ENCODE assay signal across 1 cellular context in the genomic region with DNA sequence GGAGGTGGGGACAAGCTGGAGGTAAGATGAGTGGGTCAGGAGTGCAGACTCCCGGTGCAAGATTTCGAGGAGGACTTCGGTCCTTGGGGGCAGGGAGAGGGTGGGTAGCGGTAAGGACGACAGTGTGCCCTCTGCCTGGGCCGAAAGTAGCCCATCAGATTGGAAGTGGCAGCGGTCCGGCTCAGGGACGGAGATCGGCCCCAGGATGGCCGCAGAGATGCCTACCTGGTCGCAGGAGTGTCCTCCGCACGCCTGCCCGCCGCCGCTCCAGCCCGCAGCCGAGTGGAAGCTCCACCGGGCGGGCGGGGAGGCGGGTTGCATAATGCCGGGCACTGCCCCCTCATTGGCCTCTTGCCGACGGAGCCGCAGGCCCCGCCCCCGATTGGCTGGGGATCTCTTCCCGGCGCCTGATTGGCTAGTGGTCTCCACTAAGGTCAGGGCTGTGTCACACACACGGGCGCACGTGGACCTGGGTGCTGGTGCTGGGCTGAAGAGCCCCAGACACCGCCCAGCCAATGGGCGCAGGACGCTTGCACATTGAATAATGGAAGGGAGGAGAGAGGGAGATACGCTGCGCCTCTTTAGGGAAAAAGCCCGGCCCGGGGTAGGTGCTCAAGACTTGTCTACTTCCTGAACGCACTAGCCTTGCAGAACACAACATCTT.
TF ChIP-seq lines count a peak whose summit lies in the region.

A gene with protein sequence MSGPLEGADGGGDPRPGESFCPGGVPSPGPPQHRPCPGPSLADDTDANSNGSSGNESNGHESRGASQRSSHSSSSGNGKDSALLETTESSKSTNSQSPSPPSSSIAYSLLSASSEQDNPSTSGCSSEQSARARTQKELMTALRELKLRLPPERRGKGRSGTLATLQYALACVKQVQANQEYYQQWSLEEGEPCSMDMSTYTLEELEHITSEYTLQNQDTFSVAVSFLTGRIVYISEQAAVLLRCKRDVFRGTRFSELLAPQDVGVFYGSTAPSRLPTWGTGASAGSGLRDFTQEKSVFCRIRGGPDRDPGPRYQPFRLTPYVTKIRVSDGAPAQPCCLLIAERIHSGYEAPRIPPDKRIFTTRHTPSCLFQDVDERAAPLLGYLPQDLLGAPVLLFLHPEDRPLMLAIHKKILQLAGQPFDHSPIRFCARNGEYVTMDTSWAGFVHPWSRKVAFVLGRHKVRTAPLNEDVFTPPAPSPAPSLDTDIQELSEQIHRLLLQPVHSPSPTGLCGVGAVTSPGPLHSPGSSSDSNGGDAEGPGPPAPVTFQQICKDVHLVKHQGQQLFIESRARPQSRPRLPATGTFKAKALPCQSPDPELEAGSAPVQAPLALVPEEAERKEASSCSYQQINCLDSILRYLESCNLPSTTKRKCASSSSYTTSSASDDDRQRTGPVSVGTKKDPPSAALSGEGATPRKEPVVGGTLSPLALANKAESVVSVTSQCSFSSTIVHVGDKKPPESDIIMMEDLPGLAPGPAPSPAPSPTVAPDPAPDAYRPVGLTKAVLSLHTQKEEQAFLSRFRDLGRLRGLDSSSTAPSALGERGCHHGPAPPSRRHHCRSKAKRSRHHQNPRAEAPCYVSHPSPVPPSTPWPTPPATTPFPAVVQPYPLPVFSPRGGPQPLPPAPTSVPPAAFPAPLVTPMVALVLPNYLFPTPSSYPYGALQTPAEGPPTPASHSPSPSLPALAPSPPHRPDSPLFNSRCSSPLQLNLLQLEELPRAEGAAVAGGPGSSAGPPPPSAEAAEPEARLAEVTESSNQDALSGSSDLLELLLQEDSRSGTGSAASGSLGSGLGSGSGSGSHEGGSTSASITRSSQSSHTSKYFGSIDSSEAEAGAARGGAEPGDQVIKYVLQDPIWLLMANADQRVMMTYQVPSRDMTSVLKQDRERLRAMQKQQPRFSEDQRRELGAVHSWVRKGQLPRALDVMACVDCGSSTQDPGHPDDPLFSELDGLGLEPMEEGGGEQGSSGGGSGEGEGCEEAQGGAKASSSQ (N-terminal part only) (minus strand): TSS at position 293 of the 664 bp plus-strand sequence. CDS start 1,698 bp downstream, outside the sequence.

TF ChIP-seq in HEK293, 187 proteins besides CTCF, POLR2A, EP300 and RAD21 (continued from another document and continues in another):
- TF ChIP-seq, protein P1, sequence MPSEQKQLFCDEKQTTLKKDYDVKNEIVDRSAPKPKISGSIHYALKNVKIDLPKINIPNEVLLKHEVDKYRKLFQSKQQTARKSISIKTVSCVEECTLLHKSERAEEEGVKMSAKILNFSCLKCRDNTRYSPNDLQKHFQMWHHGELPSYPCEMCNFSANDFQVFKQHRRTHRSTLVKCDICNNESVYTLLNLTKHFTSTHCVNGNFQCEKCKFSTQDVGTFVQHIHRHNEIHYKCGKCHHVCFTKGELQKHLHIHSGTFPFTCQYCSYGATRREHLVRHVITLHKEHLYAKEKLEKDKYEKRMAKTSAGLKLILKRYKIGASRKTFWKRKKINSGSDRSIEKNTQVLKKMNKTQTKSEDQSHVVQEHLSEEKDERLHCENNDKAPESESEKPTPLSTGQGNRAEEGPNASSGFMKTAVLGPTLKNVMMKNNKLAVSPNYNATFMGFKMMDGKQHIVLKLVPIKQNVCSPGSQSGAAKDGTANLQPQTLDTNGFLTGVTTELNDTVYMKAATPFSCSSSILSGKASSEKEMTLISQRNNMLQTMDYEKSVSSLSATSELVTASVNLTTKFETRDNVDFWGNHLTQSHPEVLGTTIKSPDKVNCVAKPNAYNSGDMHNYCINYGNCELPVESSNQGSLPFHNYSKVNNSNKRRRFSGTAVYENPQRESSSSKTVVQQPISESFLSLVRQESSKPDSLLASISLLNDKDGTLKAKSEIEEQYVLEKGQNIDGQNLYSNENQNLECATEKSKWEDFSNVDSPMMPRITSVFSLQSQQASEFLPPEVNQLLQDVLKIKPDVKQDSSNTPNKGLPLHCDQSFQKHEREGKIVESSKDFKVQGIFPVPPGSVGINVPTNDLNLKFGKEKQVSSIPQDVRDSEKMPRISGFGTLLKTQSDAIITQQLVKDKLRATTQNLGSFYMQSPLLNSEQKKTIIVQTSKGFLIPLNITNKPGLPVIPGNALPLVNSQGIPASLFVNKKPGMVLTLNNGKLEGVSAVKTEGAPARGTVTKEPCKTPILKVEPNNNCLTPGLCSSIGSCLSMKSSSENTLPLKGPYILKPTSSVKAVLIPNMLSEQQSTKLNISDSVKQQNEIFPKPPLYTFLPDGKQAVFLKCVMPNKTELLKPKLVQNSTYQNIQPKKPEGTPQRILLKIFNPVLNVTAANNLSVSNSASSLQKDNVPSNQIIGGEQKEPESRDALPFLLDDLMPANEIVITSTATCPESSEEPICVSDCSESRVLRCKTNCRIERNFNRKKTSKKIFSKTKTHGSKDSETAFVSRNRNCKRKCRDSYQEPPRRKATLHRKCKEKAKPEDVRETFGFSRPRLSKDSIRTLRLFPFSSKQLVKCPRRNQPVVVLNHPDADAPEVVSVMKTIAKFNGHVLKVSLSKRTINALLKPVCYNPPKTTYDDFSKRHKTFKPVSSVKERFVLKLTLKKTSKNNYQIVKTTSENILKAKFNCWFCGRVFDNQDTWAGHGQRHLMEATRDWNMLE (tag by site-specific recombination; conservative IDR thresholded peaks at IDR 0.05; ENCODE audit: low read depth) = no peak
- TF ChIP-seq ZNF558 (tag by site-specific recombination; IDR thresholded peaks at IDR 0.05) (no peak), ZXDB (tag by site-specific recombination; IDR thresholded peaks at IDR 0.05) (no peak), GLI2 (tag by site-specific recombination; IDR thresholded peaks at IDR 0.05; ENCODE audit: borderline replicate concordance, low read depth) (no peak), RBAK (tag by site-specific recombination; IDR thresholded peaks at IDR 0.05) (no peak), ZNF202 (tag by site-specific recombination; IDR thresholded peaks at IDR 0.05; ENCODE audit: borderline replicate concordance) (no peak), ZNF423 (tag by site-specific recombination; IDR thresholded peaks at IDR 0.05) (no peak), ZNF747 (tag by site-specific recombination; IDR thresholded peaks at IDR 0.05) (no peak), ZNF133 (tag by site-specific recombination; IDR thresholded peaks at IDR 0.05) (no peak), ZBTB1 (tag by site-specific recombination; IDR thresholded peaks at IDR 0.05) (peak; percentile 97), ZNF670 (tag by site-specific recombination; IDR thresholded peaks at IDR 0.05; ENCODE audit: low read depth) (no peak), ZNF248 (tag by site-specific recombination; IDR thresholded peaks at IDR 0.05) (no peak), ZNF114 (tag by site-specific recombination; IDR thresholded peaks at IDR 0.05) (no peak), ZNF292 (tag by site-specific recombination; IDR thresholded peaks at IDR 0.05; ENCODE audit: borderline replicate concordance, low read depth) (no peak), ZFP69B (tag by site-specific recombination; IDR thresholded peaks at IDR 0.05) (0 out of 2 replicates have a peak, but pooled peaks have one; percentile 65), ZNF776 (tag by site-specific recombination; IDR thresholded peaks at IDR 0.05; ENCODE audit: borderline replicate concordance) (no peak), ZNF660 (tag by site-specific recombination; IDR thresholded peaks at IDR 0.05) (no peak), KLF8 (tag by site-specific recombination; IDR thresholded peaks at IDR 0.05) (peak; percentile 46; the same call in 1 of the 2 replicates), ZNF266 (tag by site-specific recombination; IDR thresholded peaks at IDR 0.05; ENCODE audit: low read depth) (no peak), ZNF596 (tag by site-specific recombination; IDR thresholded peaks at IDR 0.05) (no peak)
- TF ChIP-seq, protein P2, sequence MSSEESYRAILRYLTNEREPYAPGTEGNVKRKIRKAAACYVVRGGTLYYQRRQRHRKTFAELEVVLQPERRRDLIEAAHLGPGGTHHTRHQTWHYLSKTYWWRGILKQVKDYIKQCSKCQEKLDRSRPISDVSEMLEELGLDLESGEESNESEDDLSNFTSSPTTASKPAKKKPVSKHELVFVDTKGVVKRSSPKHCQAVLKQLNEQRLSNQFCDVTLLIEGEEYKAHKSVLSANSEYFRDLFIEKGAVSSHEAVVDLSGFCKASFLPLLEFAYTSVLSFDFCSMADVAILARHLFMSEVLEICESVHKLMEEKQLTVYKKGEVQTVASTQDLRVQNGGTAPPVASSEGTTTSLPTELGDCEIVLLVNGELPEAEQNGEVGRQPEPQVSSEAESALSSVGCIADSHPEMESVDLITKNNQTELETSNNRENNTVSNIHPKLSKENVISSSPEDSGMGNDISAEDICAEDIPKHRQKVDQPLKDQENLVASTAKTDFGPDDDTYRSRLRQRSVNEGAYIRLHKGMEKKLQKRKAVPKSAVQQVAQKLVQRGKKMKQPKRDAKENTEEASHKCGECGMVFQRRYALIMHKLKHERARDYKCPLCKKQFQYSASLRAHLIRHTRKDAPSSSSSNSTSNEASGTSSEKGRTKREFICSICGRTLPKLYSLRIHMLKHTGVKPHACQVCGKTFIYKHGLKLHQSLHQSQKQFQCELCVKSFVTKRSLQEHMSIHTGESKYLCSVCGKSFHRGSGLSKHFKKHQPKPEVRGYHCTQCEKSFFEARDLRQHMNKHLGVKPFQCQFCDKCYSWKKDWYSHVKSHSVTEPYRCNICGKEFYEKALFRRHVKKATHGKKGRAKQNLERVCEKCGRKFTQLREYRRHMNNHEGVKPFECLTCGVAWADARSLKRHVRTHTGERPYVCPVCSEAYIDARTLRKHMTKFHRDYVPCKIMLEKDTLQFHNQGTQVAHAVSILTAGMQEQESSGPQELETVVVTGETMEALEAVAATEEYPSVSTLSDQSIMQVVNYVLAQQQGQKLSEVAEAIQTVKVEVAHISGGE (tag by site-specific recombination; conservative IDR thresholded peaks at IDR 0.05; ENCODE audit: low read depth) = peak; percentile 59
- TF ChIP-seq, protein P3, sequence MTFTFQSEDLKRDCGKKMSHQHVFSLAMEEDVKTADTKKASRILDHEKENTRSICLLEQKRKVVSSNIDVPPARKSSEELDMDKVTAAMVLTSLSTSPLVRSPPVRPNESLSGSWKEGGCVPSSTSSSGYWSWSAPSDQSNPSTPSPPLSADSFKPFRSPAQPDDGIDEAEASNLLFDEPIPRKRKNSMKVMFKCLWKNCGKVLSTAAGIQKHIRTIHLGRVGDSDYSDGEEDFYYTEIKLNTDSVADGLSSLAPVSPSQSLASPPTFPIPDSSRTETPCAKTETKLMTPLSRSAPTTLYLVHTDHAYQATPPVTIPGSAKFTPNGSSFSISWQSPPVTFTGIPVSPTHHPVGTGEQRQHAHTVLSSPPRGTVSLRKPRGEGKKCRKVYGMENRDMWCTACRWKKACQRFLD (tag by site-specific recombination; IDR thresholded peaks at IDR 0.05) = no peak
- TF ChIP-seq, protein P4, sequence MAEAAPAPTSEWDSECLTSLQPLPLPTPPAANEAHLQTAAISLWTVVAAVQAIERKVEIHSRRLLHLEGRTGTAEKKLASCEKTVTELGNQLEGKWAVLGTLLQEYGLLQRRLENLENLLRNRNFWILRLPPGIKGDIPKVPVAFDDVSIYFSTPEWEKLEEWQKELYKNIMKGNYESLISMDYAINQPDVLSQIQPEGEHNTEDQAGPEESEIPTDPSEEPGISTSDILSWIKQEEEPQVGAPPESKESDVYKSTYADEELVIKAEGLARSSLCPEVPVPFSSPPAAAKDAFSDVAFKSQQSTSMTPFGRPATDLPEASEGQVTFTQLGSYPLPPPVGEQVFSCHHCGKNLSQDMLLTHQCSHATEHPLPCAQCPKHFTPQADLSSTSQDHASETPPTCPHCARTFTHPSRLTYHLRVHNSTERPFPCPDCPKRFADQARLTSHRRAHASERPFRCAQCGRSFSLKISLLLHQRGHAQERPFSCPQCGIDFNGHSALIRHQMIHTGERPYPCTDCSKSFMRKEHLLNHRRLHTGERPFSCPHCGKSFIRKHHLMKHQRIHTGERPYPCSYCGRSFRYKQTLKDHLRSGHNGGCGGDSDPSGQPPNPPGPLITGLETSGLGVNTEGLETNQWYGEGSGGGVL (tag by site-specific recombination; IDR thresholded peaks at IDR 0.05) = no peak
- TF ChIP-seq, protein P5, sequence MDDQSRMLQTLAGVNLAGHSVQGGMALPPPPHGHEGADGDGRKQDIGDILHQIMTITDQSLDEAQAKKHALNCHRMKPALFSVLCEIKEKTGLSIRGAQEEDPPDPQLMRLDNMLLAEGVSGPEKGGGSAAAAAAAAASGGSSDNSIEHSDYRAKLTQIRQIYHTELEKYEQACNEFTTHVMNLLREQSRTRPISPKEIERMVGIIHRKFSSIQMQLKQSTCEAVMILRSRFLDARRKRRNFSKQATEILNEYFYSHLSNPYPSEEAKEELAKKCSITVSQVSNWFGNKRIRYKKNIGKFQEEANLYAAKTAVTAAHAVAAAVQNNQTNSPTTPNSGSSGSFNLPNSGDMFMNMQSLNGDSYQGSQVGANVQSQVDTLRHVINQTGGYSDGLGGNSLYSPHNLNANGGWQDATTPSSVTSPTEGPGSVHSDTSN (CRISPR knock-in tag; IDR thresholded peaks at IDR 0.05) = no peak
- TF ChIP-seq, protein P6, sequence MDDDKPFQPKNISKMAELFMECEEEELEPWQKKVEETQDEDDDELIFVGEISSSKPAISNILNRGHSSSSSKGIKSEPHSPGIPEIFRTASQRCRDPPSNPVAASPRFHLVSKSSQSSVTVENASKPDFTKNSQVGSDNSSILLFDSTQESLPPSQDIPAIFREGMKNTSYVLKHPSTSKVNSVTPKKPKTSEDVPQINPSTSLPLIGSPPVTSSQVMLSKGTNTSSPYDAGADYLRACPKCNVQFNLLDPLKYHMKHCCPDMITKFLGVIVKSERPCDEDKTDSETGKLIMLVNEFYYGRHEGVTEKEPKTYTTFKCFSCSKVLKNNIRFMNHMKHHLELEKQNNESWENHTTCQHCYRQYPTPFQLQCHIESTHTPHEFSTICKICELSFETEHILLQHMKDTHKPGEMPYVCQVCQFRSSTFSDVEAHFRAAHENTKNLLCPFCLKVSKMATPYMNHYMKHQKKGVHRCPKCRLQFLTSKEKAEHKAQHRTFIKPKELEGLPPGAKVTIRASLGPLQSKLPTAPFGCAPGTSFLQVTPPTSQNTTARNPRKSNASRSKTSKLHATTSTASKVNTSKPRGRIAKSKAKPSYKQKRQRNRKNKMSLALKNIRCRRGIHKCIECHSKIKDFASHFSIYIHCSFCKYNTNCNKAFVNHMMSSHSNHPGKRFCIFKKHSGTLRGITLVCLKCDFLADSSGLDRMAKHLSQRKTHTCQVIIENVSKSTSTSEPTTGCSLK (tag by site-specific recombination; IDR thresholded peaks at IDR 0.05) = no peak
- TF ChIP-seq, protein P7, sequence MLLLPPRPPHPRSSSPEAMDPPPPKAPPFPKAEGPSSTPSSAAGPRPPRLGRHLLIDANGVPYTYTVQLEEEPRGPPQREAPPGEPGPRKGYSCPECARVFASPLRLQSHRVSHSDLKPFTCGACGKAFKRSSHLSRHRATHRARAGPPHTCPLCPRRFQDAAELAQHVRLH (tag by site-specific recombination; IDR thresholded peaks at IDR 0.05) = no peak; the same call in 1 of the 2 replicates
- TF ChIP-seq, protein P8, sequence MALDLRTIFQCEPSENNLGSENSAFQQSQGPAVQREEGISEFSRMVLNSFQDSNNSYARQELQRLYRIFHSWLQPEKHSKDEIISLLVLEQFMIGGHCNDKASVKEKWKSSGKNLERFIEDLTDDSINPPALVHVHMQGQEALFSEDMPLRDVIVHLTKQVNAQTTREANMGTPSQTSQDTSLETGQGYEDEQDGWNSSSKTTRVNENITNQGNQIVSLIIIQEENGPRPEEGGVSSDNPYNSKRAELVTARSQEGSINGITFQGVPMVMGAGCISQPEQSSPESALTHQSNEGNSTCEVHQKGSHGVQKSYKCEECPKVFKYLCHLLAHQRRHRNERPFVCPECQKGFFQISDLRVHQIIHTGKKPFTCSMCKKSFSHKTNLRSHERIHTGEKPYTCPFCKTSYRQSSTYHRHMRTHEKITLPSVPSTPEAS (tag by site-specific recombination; IDR thresholded peaks at IDR 0.05) = no peak
- TF ChIP-seq, protein P9, sequence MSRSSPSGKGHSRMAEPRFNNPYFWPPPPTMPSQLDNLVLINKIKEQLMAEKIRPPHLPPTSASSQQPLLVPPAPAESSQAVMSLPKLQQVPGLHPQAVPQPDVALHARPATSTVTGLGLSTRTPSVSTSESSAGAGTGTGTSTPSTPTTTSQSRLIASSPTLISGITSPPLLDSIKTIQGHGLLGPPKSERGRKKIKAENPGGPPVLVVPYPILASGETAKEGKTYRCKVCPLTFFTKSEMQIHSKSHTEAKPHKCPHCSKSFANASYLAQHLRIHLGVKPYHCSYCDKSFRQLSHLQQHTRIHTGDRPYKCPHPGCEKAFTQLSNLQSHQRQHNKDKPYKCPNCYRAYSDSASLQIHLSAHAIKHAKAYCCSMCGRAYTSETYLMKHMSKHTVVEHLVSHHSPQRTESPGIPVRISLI (tag by site-specific recombination; IDR thresholded peaks at IDR 0.05) = no peak
